ENCODE assay signal across 10 cellular contexts in the genomic region with DNA sequence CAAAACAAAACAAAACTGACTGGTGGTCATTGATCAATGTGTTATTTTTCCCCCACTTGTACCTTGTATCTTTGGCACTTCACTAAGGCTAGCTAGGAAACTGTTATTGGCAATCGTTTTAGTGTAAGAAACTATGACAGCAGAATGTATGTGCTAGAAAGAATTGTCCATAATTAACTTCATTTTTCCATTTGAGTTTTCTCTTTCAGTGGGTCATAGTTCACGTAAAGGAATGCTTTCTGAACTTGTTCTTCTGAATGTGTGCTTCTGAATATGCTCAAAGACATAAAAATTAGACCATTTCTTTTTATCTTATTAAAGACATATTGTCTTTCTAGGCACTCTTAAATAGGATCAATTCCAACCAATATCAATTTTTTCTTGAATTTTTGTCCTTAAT.
"Had no signal": no experiment of that assay in that cellular context is flagged by ENCODE, and none has a peak within 500 bp of the region (broad histone marks: within the 10 kb centered on the region; RNA-seq: fewer than 3 reads in every experiment).

No MANE protein-coding gene starts in this region.

- DNase-seq: H9, HCEC 1CT, IMR-90, Kasumi-1, KG1 had no signal

- H3K27ac Mint-ChIP-seq: GM23338 had no signal

- H3K4me3 Mint-ChIP-seq: GM23338, H9 had no signal

- H3K9me3 Mint-ChIP-seq: GM23338, H9 had no signal

- H3K4me1 Mint-ChIP-seq: GM23338, H9 had no signal

- H3K4me3 ChIP-seq: GM23338, K562 had no signal

- H2AFZ ChIP-seq: GM23338 had no signal

- ATAC-seq: GM23338, K562 had no signal

- FAIRE-seq: H1, H54, K562 had no signal

- H3K4me2 ChIP-seq: GM23338 had no signal

- H3K27ac ChIP-seq: HL-60 had no signal
